1 cellular context compared by ENCODE assay signal in genomic region chr5:102796481-102796880, GRCh38.
A peak's percentile ranks its signal among the peaks of the same experiment; 100 is the strongest.
TF ChIP-seq lines count a peak whose summit lies in the region.

No MANE protein-coding gene starts in this region.

TF ChIP-seq in SK-N-SH, 30 proteins besides CTCF, POLR2A, EP300 and RAD21 (continued from another document):
- TF ChIP-seq, protein P1, sequence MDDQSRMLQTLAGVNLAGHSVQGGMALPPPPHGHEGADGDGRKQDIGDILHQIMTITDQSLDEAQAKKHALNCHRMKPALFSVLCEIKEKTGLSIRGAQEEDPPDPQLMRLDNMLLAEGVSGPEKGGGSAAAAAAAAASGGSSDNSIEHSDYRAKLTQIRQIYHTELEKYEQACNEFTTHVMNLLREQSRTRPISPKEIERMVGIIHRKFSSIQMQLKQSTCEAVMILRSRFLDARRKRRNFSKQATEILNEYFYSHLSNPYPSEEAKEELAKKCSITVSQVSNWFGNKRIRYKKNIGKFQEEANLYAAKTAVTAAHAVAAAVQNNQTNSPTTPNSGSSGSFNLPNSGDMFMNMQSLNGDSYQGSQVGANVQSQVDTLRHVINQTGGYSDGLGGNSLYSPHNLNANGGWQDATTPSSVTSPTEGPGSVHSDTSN (IDR thresholded peaks at IDR 0.05) = peak; percentile 63
- TF ChIP-seq IRF3 (IDR thresholded peaks at IDR 0.05; ENCODE audit: low read depth, low read length) = no peak
